13 cellular contexts compared by ENCODE assay signal in genomic region chr18:41974661-41975286, GRCh38. TPM values are rescaled to one million over a fixed set of nuclear protein-coding genes. Genes with fewer than 3 reads are reported as not detected.
DNase-seq lines count a peak whose midpoint lies in the region; ATAC-seq, FAIRE-seq and TF ChIP-seq lines count a peak whose summit lies in the region.
"Had no signal": no experiment of that assay in that cellular context is flagged by ENCODE, and none has a peak within 500 bp of the region (broad histone marks: within the 10 kb centered on the region; RNA-seq: fewer than 3 reads in every experiment).

No MANE protein-coding gene starts in this region.

- H3K18ac ChIP-seq in H9 (ENCODE audit: insufficient read length, low read depth, low read length): no peak overlapping the region

- peaks cover 35 to 41% of the 10 kb centered on the region in 2 donors for H3K4me1 Mint-ChIP-seq in natural killer cell
- peaks cover 25 to 39% of the 10 kb centered on the region in 2 donors for H3K4me1 Mint-ChIP-seq in natural killer cell treated with Interleukin-12 subunit alpha and Interleukin-12 subunit beta and Interleukin-15 and Interleukin-18, amount 100 ng/mL, for 72 hours (ENCODE audit: low read depth in 2 of 2)
- H3K4me1 Mint-ChIP-seq in stimulated activated naive CD8-positive, alpha-beta T cell treated with anti-CD3 and anti-CD28 coated beads, Interleukin-15, Interleukin-2, amounts not matched to agents 100 ng/mL and 50 ng/mL, for 24 hours (ENCODE audit: low read depth): peaks cover 47% of the 10 kb centered on the region
- no peaks in the 10 kb centered on the region for H3K4me1 Mint-ChIP-seq in H9

- FAIRE-seq in bronchial epithelial cell (lab: Jason Lieb, UNC): peak; percentile 52

- H3K4me3 ChIP-seq in KMS-11 (IDR thresholded peaks at IDR 0.05; ENCODE audit: insufficient read depth, low read depth, low read length) (no peak overlapping the region), bronchial epithelial cell (ENCODE audit: low read depth, low read length) (no peak overlapping the region)
- H3K4me3 ChIP-seq: thoracic aorta had no signal

- H3K4me2 ChIP-seq in KMS-11 (peak overlapping the region; percentile 46), H9 (ENCODE audit: insufficient read depth, insufficient read length, low read length) (no peak overlapping the region)

- H3K23me2 ChIP-seq in H9 (ENCODE audit: insufficient read length, low read depth, low read length, poor library complexity, severe bottlenecking): no peaks in the 10 kb centered on the region

- H3K4me1 ChIP-seq in KMS-11 (ENCODE audit: low read depth, poor library complexity, severe bottlenecking) (peaks cover 44% of the 10 kb centered on the region), H9 (ENCODE audit: insufficient read depth, low read length) (no peaks in the 10 kb centered on the region)
- H3K4me1 ChIP-seq: parathyroid adenoma had no signal

- H2BK120ac ChIP-seq in H9 (ENCODE audit: low read depth, low read length, poor library complexity, severe bottlenecking): no peak overlapping the region

- H4K8ac ChIP-seq in H9 (replicated peaks; ENCODE audit: insufficient read length, low read depth, low read length): no peak overlapping the region

- H2AFZ ChIP-seq in KMS-11 (ENCODE audit: low read depth): no peak overlapping the region
- H2AFZ ChIP-seq in H9 (ENCODE audit: low read length): no peak overlapping the region
- H2AFZ ChIP-seq: parathyroid adenoma had no signal

- H3K36me3 Mint-ChIP-seq in natural killer cell (no peaks in the 10 kb centered on the region), H9 (ENCODE audit: insufficient read depth in 1 of 3, low read depth in 3 of 3) (peaks cover 2 to 12% (median 8%) of the 10 kb centered on the region in 3 experiments; a peak in 5 of 7 replicates)
- peaks cover 9% of the 10 kb centered on the region for H3K36me3 Mint-ChIP-seq in natural killer cell treated with Interleukin-12 subunit alpha and Interleukin-12 subunit beta and Interleukin-15 and Interleukin-18, amount 100 ng/mL, for 72 hours
- H3K36me3 Mint-ChIP-seq in stimulated activated naive CD8-positive, alpha-beta T cell treated with anti-CD3 and anti-CD28 coated beads, Interleukin-15, Interleukin-2, amounts not matched to agents 100 ng/mL and 50 ng/mL, for 24 hours (ENCODE audit: low read depth): peaks cover 45% of the 10 kb centered on the region

- H3T11ph ChIP-seq in H9 (ENCODE audit: low read length): no peak overlapping the region

- H4K20me1 ChIP-seq in KMS-11 (ENCODE audit: insufficient read depth) (no peaks in the 10 kb centered on the region), H9 (ENCODE audit: control insufficient read depth, insufficient read depth, insufficient read length) (no peaks in the 10 kb centered on the region)

- H3K27me3 ChIP-seq in KMS-11 (ENCODE audit: insufficient read depth, low read depth) (no peaks in the 10 kb centered on the region), bronchial epithelial cell (ENCODE audit: control insufficient read depth, insufficient read depth, low read length) (no peaks in the 10 kb centered on the region), H9 (ENCODE audit: insufficient read depth, low read length) (no peaks in the 10 kb centered on the region)

- intact Hi-C loops in natural killer cell (cut with micrococcal nuclease): no loop called here
- intact Hi-C loops in left colon (cut with DNase I, micrococcal nuclease): no loop called here

- H3K9me3 ChIP-seq in H9 (ENCODE audit: control insufficient read depth, low read depth, low read length): no peaks in the 10 kb centered on the region
- H3K9me3 ChIP-seq: thoracic aorta had no signal

- H3K27me3 Mint-ChIP-seq in natural killer cell (ENCODE audit: low read depth in 2 of 2): no peaks in the 10 kb centered on the region
- no peaks in the 10 kb centered on the region for H3K27me3 Mint-ChIP-seq in natural killer cell treated with Interleukin-12 subunit alpha and Interleukin-12 subunit beta and Interleukin-15 and Interleukin-18, amount 100 ng/mL, for 72 hours
- no peaks in the 10 kb centered on the region for H3K27me3 Mint-ChIP-seq in stimulated activated naive CD8-positive, alpha-beta T cell treated with anti-CD3 and anti-CD28 coated beads, Interleukin-15, Interleukin-2, amounts not matched to agents 100 ng/mL and 50 ng/mL, for 24 hours
- no peaks in the 10 kb centered on the region for H3K27me3 Mint-ChIP-seq in H9 (ENCODE audit: low read depth)

- H3K4ac ChIP-seq in H9 (ENCODE audit: low read depth, low read length): no peak overlapping the region

- H3K27ac Mint-ChIP-seq in natural killer cell (peak overlapping the region; percentile 20 to 76), H9 (no peak overlapping the region)
- H3K27ac Mint-ChIP-seq in natural killer cell treated with Interleukin-12 subunit alpha and Interleukin-12 subunit beta and Interleukin-15 and Interleukin-18, amount 100 ng/mL, for 72 hours: no peak overlapping the region
- peak overlapping the region; percentile 23 for H3K27ac Mint-ChIP-seq in stimulated activated naive CD8-positive, alpha-beta T cell treated with anti-CD3 and anti-CD28 coated beads, Interleukin-15, Interleukin-2, amounts not matched to agents 100 ng/mL and 50 ng/mL, for 24 hours

- H2BK20ac ChIP-seq in H9 (ENCODE audit: low read depth, low read length, poor library complexity, severe bottlenecking): no peak overlapping the region

- H3K23ac ChIP-seq in H9 (ENCODE audit: insufficient read length, low read depth, low read length): no peak overlapping the region

- no peaks in the 10 kb centered on the region for H3K79me1 ChIP-seq in H9 (ENCODE audit: insufficient read depth, low read depth, low read length, poor library complexity, severe bottlenecking)

- no peak overlapping the region for H4K91ac ChIP-seq in H9 (ENCODE audit: insufficient read length, low read depth, low read length)

- DNase-seq in natural killer cell (no peak), bronchial epithelial cell (ENCODE audit: low read depth) (no peak), SK-N-DZ (ENCODE audit: low spot score) (no peak), left colon (no peak), H9 (no peak)
- no peak for DNase-seq in natural killer cell treated with Interleukin-12 subunit alpha and Interleukin-12 subunit beta and Interleukin-15 and Interleukin-18, amount 100 ng/mL, for 72 hours (ENCODE audit: low spot score)
- DNase-seq: AML-193, DMS153, RPMI8226 had no signal

- H3K9ac ChIP-seq in KMS-11 (no peak overlapping the region), H9 (ENCODE audit: extremely low read depth, insufficient read length, low read length) (no peak overlapping the region)
- H3K9ac ChIP-seq: parathyroid adenoma had no signal

- H3K36me3 ChIP-seq in KMS-11 (ENCODE audit: insufficient read depth) (no peaks in the 10 kb centered on the region), bronchial epithelial cell (ENCODE audit: control insufficient read depth, insufficient read depth, low read length) (peaks cover 3% of the 10 kb centered on the region)

- no peak overlapping the region for H3K56ac ChIP-seq in H9 (ENCODE audit: insufficient read length, low read depth, low read length)

- H2BK5ac ChIP-seq in H9 (ENCODE audit: insufficient read length, low read length): no peak overlapping the region

- H3K9me3 Mint-ChIP-seq in natural killer cell: no peaks in the 10 kb centered on the region
- H3K9me3 Mint-ChIP-seq in natural killer cell treated with Interleukin-12 subunit alpha and Interleukin-12 subunit beta and Interleukin-15 and Interleukin-18, amount 100 ng/mL, for 72 hours: no peaks in the 10 kb centered on the region
- H3K9me3 Mint-ChIP-seq in stimulated activated naive CD8-positive, alpha-beta T cell treated with anti-CD3 and anti-CD28 coated beads, Interleukin-15, Interleukin-2, amounts not matched to agents 100 ng/mL and 50 ng/mL, for 24 hours: no peaks in the 10 kb centered on the region
- H3K9me3 Mint-ChIP-seq in H9: no peaks in the 10 kb centered on the region

- no peak for TF ChIP-seq CTCF in natural killer cell (IDR thresholded peaks at IDR 0.05)
- no peak for TF ChIP-seq CTCF in KMS-11 (conservative IDR thresholded peaks at IDR 0.05; ENCODE audit: low read depth, low read length)
- no peak for TF ChIP-seq CTCF in bronchial epithelial cell (IDR thresholded peaks at IDR 0.05; ENCODE audit: insufficient read depth, low read length, severe bottlenecking)
- TF ChIP-seq CTCF in H9 (conservative IDR thresholded peaks at IDR 0.05): no peak

- no peak overlapping the region for H4K5ac ChIP-seq in H9 (ENCODE audit: insufficient read length, low read depth, low read length)

- no peak overlapping the region for H3K4me3 Mint-ChIP-seq in natural killer cell
- no peak overlapping the region for H3K4me3 Mint-ChIP-seq in natural killer cell treated with Interleukin-12 subunit alpha and Interleukin-12 subunit beta and Interleukin-15 and Interleukin-18, amount 100 ng/mL, for 72 hours
- H3K4me3 Mint-ChIP-seq in stimulated activated naive CD8-positive, alpha-beta T cell treated with anti-CD3 and anti-CD28 coated beads, Interleukin-15, Interleukin-2, amounts not matched to agents 100 ng/mL and 50 ng/mL, for 24 hours: no peak overlapping the region
- no peak overlapping the region for H3K4me3 Mint-ChIP-seq in H9

- H2AK5ac ChIP-seq in H9 (ENCODE audit: insufficient read length, low read length): no peak overlapping the region

- no peak overlapping the region for H2BK15ac ChIP-seq in H9 (ENCODE audit: low read depth, low read length)

- H3K27ac ChIP-seq in KMS-11 (peak overlapping the region; percentile 29; the same call in 1 of the 2 replicates), H9 (ENCODE audit: insufficient read length, low read depth, low read length) (no peak overlapping the region)
- H3K27ac ChIP-seq: parathyroid adenoma, thoracic aorta had no signal

- no peak overlapping the region for H3K14ac ChIP-seq in H9 (ENCODE audit: insufficient read depth, low read length)

- ATAC-seq in natural killer cell (peak; percentile 36 to 49 (median 46)), left colon (no peak)
- ATAC-seq in natural killer cell treated with Interleukin-12 subunit alpha and Interleukin-12 subunit beta and Interleukin-15 and Interleukin-18, amount 100 ng/mL, for 72 hours: no peak

- no peak overlapping the region for H2BK12ac ChIP-seq in H9 (ENCODE audit: insufficient read length, low read depth, low read length)

- WGBS in H9 (ENCODE audit: extremely low coverage, insufficient read length, low lambda C conversion rate): no CpG with 5 or more reads among the region's 1 CpG

- H3K79me2 ChIP-seq in KMS-11 (ENCODE audit: insufficient read depth, low read depth) (no peaks in the 10 kb centered on the region), H9 (ENCODE audit: insufficient read depth, low read length) (no peaks in the 10 kb centered on the region)

RNA-seq across cellular contexts. Expression of gene PIK3C3, which starts 19.7 kb away (rescaled TPM):
- total RNA-seq in natural killer cell (10 to 100 TPM; 49.6 to 85.4 (median 67.3) TPM), bronchial epithelial cell (24.2 and 30.6 TPM in 2 replicates), left colon (10 to 100 TPM; 44.1 to 47.8 TPM), H9 (2021) (48.8 and 52.4 TPM in 2 replicates)
- total RNA-seq in natural killer cell treated with Interleukin-12 subunit alpha and Interleukin-12 subunit beta and Interleukin-15 and Interleukin-18, amount 100 ng/mL, for 72 hours: 10 to 100 TPM; 56.3 to 74.4 TPM
- 47.6 and 52.6 TPM in 2 replicates for polyA plus RNA-seq in SK-N-DZ (2014; cell fraction: cytosol; rRNA removed)
- 23.4 and 27.9 TPM in 2 replicates for polyA plus RNA-seq in SK-N-DZ (2014; cell fraction: nucleus; rRNA removed)

Comparison
In these comparisons a context has a peak if more than half of its experiments do, and no peak if none do; other contexts are left out.
1. ATAC-seq: peak in natural killer cell (3 of 3); none in natural killer cell treated with Interleukin-12 subunit alpha and Interleukin-12 subunit beta and Interleukin-15 and Interleukin-18, amount 100 ng/mL, for 72 hours (0 of 2) and left colon (single experiment).
2. H3K27ac Mint-ChIP-seq: peak in natural killer cell (2 of 2) and stimulated activated naive CD8-positive, alpha-beta T cell treated with anti-CD3 and anti-CD28 coated beads, Interleukin-15, Interleukin-2, amounts not matched to agents 100 ng/mL and 50 ng/mL, for 24 hours (single experiment); none in natural killer cell treated with Interleukin-12 subunit alpha and Interleukin-12 subunit beta and Interleukin-15 and Interleukin-18, amount 100 ng/mL, for 72 hours (0 of 2) and H9 (0 of 3).